25 cellular contexts compared by ENCODE assay signal in genomic region chr6:2646346-2646745, GRCh38.
A peak's percentile ranks its signal among the peaks of the same experiment; 100 is the strongest.
DNase-seq lines count a peak whose midpoint lies in the region; ATAC-seq, FAIRE-seq and TF ChIP-seq lines count a peak whose summit lies in the region.
"Had no signal": no experiment of that assay in that cellular context is flagged by ENCODE, and none has a peak within 500 bp of the region (broad histone marks: within the 10 kb centered on the region; RNA-seq: fewer than 3 reads in every experiment).

No MANE protein-coding gene starts in this region.

- H4K20me1 ChIP-seq in HepG2 (ENCODE audit: insufficient read depth, low read length) = no peaks in the 10 kb centered on the region

- no peak overlapping the region for H3K9ac ChIP-seq in HepG2 (ENCODE audit: insufficient read depth, low read depth, low read length)
- H3K9ac ChIP-seq in neuronal stem cell (ENCODE audit: low read depth, low read length, poor library complexity) = peak overlapping the region; percentile 47
- H3K9ac ChIP-seq: SK-N-SH had no signal

- H3K4ac ChIP-seq in neuronal stem cell (ENCODE audit: low read length) = no peak overlapping the region

- H2AK5ac ChIP-seq in neuronal stem cell (ENCODE audit: low read depth, low read length) = no peak overlapping the region

- H2BK120ac ChIP-seq in neuronal stem cell (ENCODE audit: low read depth, low read length) = no peak overlapping the region

- BruUV-seq in HepG2 (replicated peaks; lab: Mats Ljungman, UMichigan) = no TSS peak

- TF ChIP-seq EP300 in HepG2 (IDR thresholded peaks at IDR 0.05; ENCODE audit: low read depth in 2 of 2, low read length in 2 of 2) (no peak), HepG2 (CRISPR knock-in tag; IDR thresholded peaks at IDR 0.05; ENCODE audit: borderline replicate concordance) (no peak)

- H3K79me1 ChIP-seq in neuronal stem cell (ENCODE audit: low read depth, low read length) = no peaks in the 10 kb centered on the region

- TF ChIP-seq RAD21 in HepG2 (CRISPR knock-in tag; IDR thresholded peaks at IDR 0.05) = no peak

- H3K4me2 ChIP-seq in HepG2 (ENCODE audit: low read depth, low read length) (no peak overlapping the region), neuronal stem cell (ENCODE audit: insufficient read depth, low read length, poor library complexity, severe bottlenecking) (no peak overlapping the region)
- H3K4me2 ChIP-seq: SK-N-SH had no signal

- TF ChIP-seq CTCF in HepG2 (CRISPR knock-in tag; IDR thresholded peaks at IDR 0.05) (no peak), right lobe of liver (IDR thresholded peaks at IDR 0.05) (no peak)

- no peak for FAIRE-seq in HepG2 (lab: Jason Lieb, UNC)
- FAIRE-seq: GM12892 had no signal

- POLR2A ChIA-PET in HepG2 (lab: Yijun Ruan, JAX) = no interaction called here

- H4K8ac ChIP-seq in neuronal stem cell (ENCODE audit: low read depth, low read length) = no peak overlapping the region

- TF ChIP-seq POLR2A in HepG2 (IDR thresholded peaks at IDR 0.05; ENCODE audit: insufficient read depth in 1 of 2, low read depth in 2 of 2, low read length in 2 of 2) (no peak), right lobe of liver (IDR thresholded peaks at IDR 0.05) (no peak)

- H3K79me2 ChIP-seq in HepG2 (ENCODE audit: insufficient read depth, low read length) = no peaks in the 10 kb centered on the region

- no peaks in the 10 kb centered on the region for H3K4me1 ChIP-seq in HepG2 (ENCODE audit: insufficient read depth, low read length)
- no peaks in the 10 kb centered on the region for H3K4me1 ChIP-seq in right lobe of liver
- peaks cover 0 to 2% of the 10 kb centered on the region in 2 donors for H3K4me1 ChIP-seq in neuronal stem cell (ENCODE audit: control insufficient read depth in 2 of 2, insufficient read depth in 1 of 2, low read depth in 1 of 2, low read length in 2 of 2)

- H3K4me3 ChIP-seq in HepG2 (replicated peaks in 1 of 3; ENCODE audit: insufficient read depth in 1 of 3, low read depth in 2 of 3, low read length in 3 of 3) (no peak overlapping the region), right lobe of liver (no peak overlapping the region), neuronal stem cell (ENCODE audit: low read length in 2 of 2) (no peak overlapping the region)

- CTCF ChIA-PET in HepG2 (lab: Yijun Ruan, JAX; ENCODE audit: low intra/inter-chr PET ratio, low total read pairs) = no interaction called here

- no peak overlapping the region for H2BK12ac ChIP-seq in neuronal stem cell (ENCODE audit: low read length)

- in situ Hi-C loops in HepG2 (cut with HindIII; ENCODE audit: extremely low pct_ligation_motif_present, low pct_unique_long_range_greater_than_20kb) = no loop called here

- intact Hi-C loops in HepG2 (cut with micrococcal nuclease; ENCODE audit: unreplicated experiment) (no loop called here), right lobe of liver (cut with DNase I) (no loop called here)

- H3K23ac ChIP-seq in neuronal stem cell (ENCODE audit: low read depth, low read length, poor library complexity) = no peak overlapping the region

- ATAC-seq in HepG2 = no peak
- no peak for ATAC-seq in right lobe of liver
- ATAC-seq in esophagus mucosa = peak; percentile 23
- ATAC-seq in GM18511 (IDR thresholded peaks at IDR 0.05; ENCODE audit: unreplicated experiment) = no peak
- no peak for ATAC-seq in HG03159 (IDR thresholded peaks at IDR 0.05; ENCODE audit: unreplicated experiment)

- no peak overlapping the region for H2BK5ac ChIP-seq in neuronal stem cell (ENCODE audit: low read length)

- H2AFZ ChIP-seq in HepG2 (ENCODE audit: low read length) = no peak overlapping the region
- no peak overlapping the region for H2AFZ ChIP-seq in neuronal stem cell (ENCODE audit: low read length)

- no peak overlapping the region for H4K91ac ChIP-seq in neuronal stem cell (ENCODE audit: low read depth, low read length, poor library complexity)

- DNase-seq in HepG2 (ENCODE audit: low spot score) = no peak
- DNase-seq in right lobe of liver = no peak
- no peak for DNase-seq in neuronal stem cell (ENCODE audit: low spot score)
- no peak for DNase-seq in ecto neural progenitor cell (ENCODE audit: low spot score)
- DNase-seq: Calu3, DMS79 treated with DMSO at 0.1 percent for 48 hours, GF-D8, H7, HFFc6, KBM-7, MV-4-11, NCI-H1105 treated with DMSO at 0.1 percent for 48 hours, NCI-H146, NCI-H1930, NCI-H2107, NCI-H446, NCI-H524 treated with DMSO at 0.1 percent for 48 hours, NCI-H774, SK-N-SH had no signal

- 13% methylated on average over 3 of the region's 3 CpGs for WGBS in HepG2 (ENCODE audit: low lambda C conversion rate)
- WGBS in right lobe of liver (ENCODE audit: insufficient coverage, low coverage, low lambda C conversion rate, missing lambda C conversion rate) = 74% methylated on average over 3 of the region's 3 CpGs
- no CpG with 5 or more reads among the region's 3 CpGs for WGBS in neuronal stem cell (ENCODE audit: extremely low coverage in 2 of 2, insufficient read length in 2 of 2, insufficient replicate concordance in 1 of 2), 2 donors

- H3K27me3 ChIP-seq in HepG2 (ENCODE audit: control insufficient read depth in 1 of 2, insufficient read depth in 2 of 2, low read length in 2 of 2) = peaks cover 0 to 28% of the 10 kb centered on the region in 2 experiments; a peak in 2 of 5 replicates
- no peaks in the 10 kb centered on the region for H3K27me3 ChIP-seq in right lobe of liver
- peaks cover 0 to 9% (median 0%) of the 10 kb centered on the region in 3 experiments for H3K27me3 ChIP-seq in neuronal stem cell (ENCODE audit: control insufficient read depth in 3 of 3, insufficient read depth in 3 of 3, low read depth in 1 of 3, low read length in 3 of 3)

- H3K14ac ChIP-seq in neuronal stem cell (ENCODE audit: low read length) = no peak overlapping the region

- no peak overlapping the region for H3K18ac ChIP-seq in neuronal stem cell (ENCODE audit: low read length)

- H3K27ac ChIP-seq in HepG2 (ENCODE audit: extremely low read length, insufficient read depth, low read length) (no peak overlapping the region), right lobe of liver (no peak overlapping the region), neuronal stem cell (replicated peaks; ENCODE audit: low read length) (no peak overlapping the region)
- H3K27ac ChIP-seq: 22Rv1, C4-2B had no signal

- H3K9me3 ChIP-seq in HepG2 (ENCODE audit: low read length) (no peaks in the 10 kb centered on the region), right lobe of liver (no peaks in the 10 kb centered on the region), neuronal stem cell (replicated peaks in 1 of 2; ENCODE audit: control insufficient read depth in 2 of 2, insufficient read depth in 1 of 2, low read depth in 1 of 2, low read length in 2 of 2) (peaks cover 0 to 2% of the 10 kb centered on the region in 2 donors)
- H3K9me3 ChIP-seq: SK-N-SH had no signal

- no peak overlapping the region for H2BK15ac ChIP-seq in neuronal stem cell (ENCODE audit: low read length)

- H3K36me3 ChIP-seq in HepG2 (replicated peaks in 1 of 2; ENCODE audit: control insufficient read depth in 1 of 2, insufficient read depth in 2 of 2, low read length in 2 of 2) = no peaks in the 10 kb centered on the region
- no peaks in the 10 kb centered on the region for H3K36me3 ChIP-seq in right lobe of liver
- H3K36me3 ChIP-seq in neuronal stem cell (replicated peaks in 1 of 2; ENCODE audit: control insufficient read depth in 2 of 2, insufficient read depth in 2 of 2, low read length in 2 of 2) = no peaks in the 10 kb centered on the region

TF ChIP-seq in HepG2, 621 proteins besides CTCF, POLR2A, EP300 and RAD21:
- TF ChIP-seq, protein P1, sequence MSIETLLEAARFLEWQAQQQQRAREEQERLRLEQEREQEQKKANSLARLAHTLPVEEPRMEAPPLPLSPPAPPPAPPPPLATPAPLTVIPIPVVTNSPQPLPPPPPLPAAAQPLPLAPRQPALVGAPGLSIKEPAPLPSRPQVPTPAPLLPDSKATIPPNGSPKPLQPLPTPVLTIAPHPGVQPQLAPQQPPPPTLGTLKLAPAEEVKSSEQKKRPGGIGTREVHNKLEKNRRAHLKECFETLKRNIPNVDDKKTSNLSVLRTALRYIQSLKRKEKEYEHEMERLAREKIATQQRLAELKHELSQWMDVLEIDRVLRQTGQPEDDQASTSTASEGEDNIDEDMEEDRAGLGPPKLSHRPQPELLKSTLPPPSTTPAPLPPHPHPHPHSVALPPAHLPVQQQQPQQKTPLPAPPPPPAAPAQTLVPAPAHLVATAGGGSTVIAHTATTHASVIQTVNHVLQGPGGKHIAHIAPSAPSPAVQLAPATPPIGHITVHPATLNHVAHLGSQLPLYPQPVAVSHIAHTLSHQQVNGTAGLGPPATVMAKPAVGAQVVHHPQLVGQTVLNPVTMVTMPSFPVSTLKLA (IDR thresholded peaks at IDR 0.05) = peak; percentile 89
- TF ChIP-seq ZNF543 (CRISPR knock-in tag; IDR thresholded peaks at IDR 0.05) = no peak
- 0 out of 2 replicates have a peak, but pooled peaks have one; percentile 30 for TF ChIP-seq NONO (IDR thresholded peaks at IDR 0.05)
- no peak for TF ChIP-seq NONO (CRISPR knock-in tag; conservative IDR thresholded peaks at IDR 0.05)
TF ChIP-seq in HepG2: peak in this region for 2.
